In the genomic region with DNA sequence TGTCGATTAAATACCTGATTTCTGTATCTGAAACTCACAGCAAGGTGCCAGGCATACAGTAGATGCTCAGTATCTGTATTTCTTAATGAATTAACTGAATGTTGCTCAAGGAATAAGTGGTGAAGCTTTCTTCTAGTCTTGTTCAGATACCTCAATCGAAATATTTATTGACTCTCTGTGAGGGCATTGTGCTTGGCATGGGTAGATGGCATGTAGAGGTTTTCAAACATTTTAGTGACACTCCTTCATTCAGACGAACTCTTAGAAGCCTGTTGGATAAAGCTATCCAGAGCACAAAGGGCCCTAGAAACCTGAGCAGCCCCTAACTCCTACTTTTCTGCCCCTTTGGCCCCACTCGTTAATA, we compare ENCODE assay signal across 8 cellular contexts. TPM values are rescaled to one million over a fixed set of nuclear protein-coding genes. Genes with fewer than 3 reads are reported as not detected.
DNase-seq lines count a peak whose midpoint lies in the region; ATAC-seq and TF ChIP-seq lines count a peak whose summit lies in the region.

No MANE protein-coding gene starts in this region.

- H3K36me3 Mint-ChIP-seq in dendritic cell treated with granulocyte-macrophage colony-stimulating factor and Interleukin-4, amounts not matched to agents 40 ng/mL and 50 ng/mL, for 4 days (ENCODE audit: low read depth) = peaks cover 52% of the 10 kb centered on the region
- H3K36me3 Mint-ChIP-seq in natural killer cell treated with Interleukin-12 subunit alpha and Interleukin-12 subunit beta and Interleukin-15 and Interleukin-18, amount 100 ng/mL, for 72 hours = peaks cover 4% of the 10 kb centered on the region

- intact Hi-C loops in dendritic cell treated with granulocyte-macrophage colony-stimulating factor and Interleukin-4, amounts not matched to agents 40 ng/mL and 50 ng/mL, for 4 days (cut with micrococcal nuclease) = loop anchor here (5.0 kb wide), 1 partner anchor 57 kb away; a partner anchor contains a TSS
- intact Hi-C loops in sciatic nerve (cut with DNase I) = loop anchor here (10.0 kb wide), 1 partner anchor 59 kb away; a partner anchor contains a TSS
- intact Hi-C loops in mucosa of descending colon (cut with DNase I, micrococcal nuclease) = no loop called here

- no peaks in the 10 kb centered on the region for H3K27me3 Mint-ChIP-seq in dendritic cell treated with granulocyte-macrophage colony-stimulating factor and Interleukin-4, amounts not matched to agents 40 ng/mL and 50 ng/mL, for 4 days
- no peaks in the 10 kb centered on the region for H3K27me3 Mint-ChIP-seq in natural killer cell treated with Interleukin-12 subunit alpha and Interleukin-12 subunit beta and Interleukin-15 and Interleukin-18, amount 100 ng/mL, for 72 hours

- H3K36me3 ChIP-seq in mucosa of descending colon (ENCODE audit: low read depth) = no peaks in the 10 kb centered on the region

- H3K9me3 ChIP-seq in mucosa of descending colon = no peaks in the 10 kb centered on the region

- peak overlapping the region; percentile 94 for H3K27ac Mint-ChIP-seq in dendritic cell treated with granulocyte-macrophage colony-stimulating factor and Interleukin-4, amounts not matched to agents 40 ng/mL and 50 ng/mL, for 4 days
- H3K27ac Mint-ChIP-seq in natural killer cell treated with Interleukin-12 subunit alpha and Interleukin-12 subunit beta and Interleukin-15 and Interleukin-18, amount 100 ng/mL, for 72 hours = peak overlapping the region; percentile 99

- peaks cover 45% of the 10 kb centered on the region for H3K4me1 ChIP-seq in mucosa of descending colon (ENCODE audit: low read depth)

- H3K9me3 Mint-ChIP-seq in dendritic cell treated with granulocyte-macrophage colony-stimulating factor and Interleukin-4, amounts not matched to agents 40 ng/mL and 50 ng/mL, for 4 days = no peaks in the 10 kb centered on the region
- no peaks in the 10 kb centered on the region for H3K9me3 Mint-ChIP-seq in natural killer cell treated with Interleukin-12 subunit alpha and Interleukin-12 subunit beta and Interleukin-15 and Interleukin-18, amount 100 ng/mL, for 72 hours

- no peak for TF ChIP-seq CTCF in AG09309 (IDR thresholded peaks at IDR 0.05; ENCODE audit: control insufficient read depth, insufficient read depth, low read depth, low read length, missing control alignments)
- TF ChIP-seq CTCF in LNCaP clone FGC (IDR thresholded peaks at IDR 0.05; ENCODE audit: control insufficient read depth, extremely low read depth, insufficient read depth) = no peak
- no peak for TF ChIP-seq CTCF in mucosa of descending colon (IDR thresholded peaks at IDR 0.05)

- H3K4me1 Mint-ChIP-seq in dendritic cell treated with granulocyte-macrophage colony-stimulating factor and Interleukin-4, amounts not matched to agents 40 ng/mL and 50 ng/mL, for 4 days (ENCODE audit: low read depth) = peaks cover 67% of the 10 kb centered on the region
- H3K4me1 Mint-ChIP-seq in natural killer cell treated with Interleukin-12 subunit alpha and Interleukin-12 subunit beta and Interleukin-15 and Interleukin-18, amount 100 ng/mL, for 72 hours (ENCODE audit: low read depth in 2 of 2) = peaks cover 54 to 57% of the 10 kb centered on the region in 2 donors

- H3K4me3 ChIP-seq in AG09309 (ENCODE audit: control insufficient read depth, low read depth, low read length) (peak overlapping the region; percentile 97), LNCaP clone FGC (ENCODE audit: low read depth, low read length) (peak overlapping the region; percentile 95), mucosa of descending colon (no peak overlapping the region)

- no peak for ATAC-seq in natural killer cell treated with Interleukin-12 subunit alpha and Interleukin-12 subunit beta and Interleukin-15 and Interleukin-18, amount 100 ng/mL, for 72 hours
- ATAC-seq in sciatic nerve (no peak), mucosa of descending colon (no peak)

- DNase-seq in AG09309 (ENCODE audit: low read depth) (no peak), LNCaP clone FGC (ENCODE audit: low read depth) (no peak), sciatic nerve (ENCODE audit: low spot score) (no peak), NCI-H1930 (lab: John Stamatoyannopoulos, UW) (no peak), NCI-H345 treated with DMSO at 0.1 percent for 48 hours (lab: John Stamatoyannopoulos, UW; ENCODE audit: unreplicated experiment) (no peak), mucosa of descending colon (no peak)
- DNase-seq in natural killer cell treated with Interleukin-12 subunit alpha and Interleukin-12 subunit beta and Interleukin-15 and Interleukin-18, amount 100 ng/mL, for 72 hours (ENCODE audit: low spot score) = no peak

- peak overlapping the region; percentile 92 for H3K4me3 Mint-ChIP-seq in dendritic cell treated with granulocyte-macrophage colony-stimulating factor and Interleukin-4, amounts not matched to agents 40 ng/mL and 50 ng/mL, for 4 days
- peak overlapping the region; percentile 100 for H3K4me3 Mint-ChIP-seq in natural killer cell treated with Interleukin-12 subunit alpha and Interleukin-12 subunit beta and Interleukin-15 and Interleukin-18, amount 100 ng/mL, for 72 hours

RNA-seq across cellular contexts. Expression of a gene that starts 0.4 kb away (rescaled TPM):
- 100 to 1,000 TPM; 119 to 132 TPM for total RNA-seq in natural killer cell treated with Interleukin-12 subunit alpha and Interleukin-12 subunit beta and Interleukin-15 and Interleukin-18, amount 100 ng/mL, for 72 hours
- total RNA-seq in sciatic nerve (178 TPM), mucosa of descending colon (100 to 1,000 TPM; 110 to 122 (median 118) TPM)

RNA-seq across cellular contexts. Expression of a gene that starts 1.8 kb away (rescaled TPM):
- 10 to 100 TPM; 55.7 to 65.4 TPM for total RNA-seq in natural killer cell treated with Interleukin-12 subunit alpha and Interleukin-12 subunit beta and Interleukin-15 and Interleukin-18, amount 100 ng/mL, for 72 hours
- total RNA-seq in sciatic nerve (26.3 TPM), mucosa of descending colon (10 to 100 TPM; 49.7 to 94.5 (median 78.9) TPM)

RNA-seq across cellular contexts. Expression of a gene that starts 49.1 kb away (rescaled TPM):
- total RNA-seq in natural killer cell treated with Interleukin-12 subunit alpha and Interleukin-12 subunit beta and Interleukin-15 and Interleukin-18, amount 100 ng/mL, for 72 hours = 1 to 10 TPM in 1 of 2 donors, under 1 TPM in 1; 0.76 to 8.1 TPM
- total RNA-seq in sciatic nerve = 36.9 TPM
- 10 to 100 TPM; 32.0 to 82.0 (median 35.5) TPM for total RNA-seq in mucosa of descending colon

RNA-seq across cellular contexts. Expression of a gene that starts 56.1 kb away (rescaled TPM):
- under 1 TPM in 1 of 2 donors, not detected in 1; 0.07 TPM for total RNA-seq in natural killer cell treated with Interleukin-12 subunit alpha and Interleukin-12 subunit beta and Interleukin-15 and Interleukin-18, amount 100 ng/mL, for 72 hours
- total RNA-seq in sciatic nerve (2.1 TPM), mucosa of descending colon (under 1 TPM; 0.29 to 0.35 (median 0.29) TPM)

Comparison
In these comparisons a context has a peak if more than half of its experiments do, and no peak if none do; other contexts are left out.
1. intact Hi-C loops: an anchor here in dendritic cell treated with granulocyte-macrophage colony-stimulating factor and Interleukin-4, amounts not matched to agents 40 ng/mL and 50 ng/mL, for 4 days (5.0 kb wide) and sciatic nerve (10.0 kb wide); none called in mucosa of descending colon.